ENCODE assay signal across 24 cellular contexts in the genomic region with DNA sequence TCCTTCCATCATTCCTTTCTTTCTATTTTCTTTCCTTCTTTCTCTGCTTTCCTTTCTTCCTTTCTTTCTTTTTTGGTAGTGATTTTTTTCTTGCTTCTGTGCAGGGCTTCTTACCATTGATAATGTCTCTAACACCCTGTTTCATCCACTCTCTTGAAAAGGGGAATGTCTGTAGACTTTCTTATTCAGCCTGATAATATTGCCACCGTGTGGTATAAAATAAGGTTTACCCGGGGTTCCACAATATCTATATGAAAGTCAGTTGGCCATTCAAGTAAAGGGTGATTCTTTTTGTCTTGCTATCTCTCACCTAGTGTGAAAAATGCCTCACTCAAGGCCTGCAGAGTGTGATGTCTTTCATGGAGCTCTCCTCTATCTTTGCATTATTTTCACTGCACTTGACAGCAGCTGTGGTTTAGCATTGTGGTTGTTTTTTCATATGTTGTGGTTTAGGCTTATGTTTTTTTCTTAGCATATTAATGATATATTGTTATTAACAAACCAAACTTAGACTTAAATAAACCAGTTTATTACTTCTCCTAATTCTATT.
DNase-seq lines count a peak whose midpoint lies in the region; ATAC-seq and TF ChIP-seq lines count a peak whose summit lies in the region.
"Had no signal": no experiment of that assay in that cellular context is flagged by ENCODE, and none has a peak within 500 bp of the region (broad histone marks: within the 10 kb centered on the region; RNA-seq: fewer than 3 reads in every experiment).

No MANE protein-coding gene starts in this region.

- H3K9me3 ChIP-seq in SK-N-SH: peaks cover 13% of the 10 kb centered on the region; the same call in 1 of the 2 replicates
- H3K9me3 ChIP-seq: thyroid gland had no signal

- TF ChIP-seq EP300 in SK-N-SH (IDR thresholded peaks at IDR 0.05; ENCODE audit: borderline replicate concordance in 1 of 2, low read depth in 1 of 2, low read length in 1 of 2): no peak

- no peaks in the 10 kb centered on the region for H3K27me3 Mint-ChIP-seq in natural killer cell (ENCODE audit: low read depth in 2 of 2)
- H3K27me3 Mint-ChIP-seq: activated B cell treated with CpG ODN at 0.5 μM for 24 hours; activated CD4-positive, alpha-beta memory T cell treated with anti-CD3 and anti-CD28 coated beads, Interleukin-2, amount 10 ng/mL, durations not matched to agents 7 days and 5 days; activated naive CD8-positive, alpha-beta T cell; stimulated activated naive CD8-positive, alpha-beta T cell treated with anti-CD3 and anti-CD28 coated beads, Interleukin-15, Interleukin-2, amounts not matched to agents 100 ng/mL and 50 ng/mL, for 24 hours had no signal

- H3K4me2 ChIP-seq in SK-N-SH: no peak overlapping the region
- H3K4me2 ChIP-seq: BLaER1 had no signal

- TF ChIP-seq CTCF in SK-N-SH (IDR thresholded peaks at IDR 0.05): 0 out of 2 replicates have a peak, but pooled peaks have one; percentile 7
- TF ChIP-seq CTCF in LNCaP clone FGC (IDR thresholded peaks at IDR 0.05; ENCODE audit: control insufficient read depth, extremely low read depth, insufficient read depth): 0 out of 2 replicates have a peak, but pooled peaks have one; percentile 17
- no peak for TF ChIP-seq CTCF in natural killer cell (IDR thresholded peaks at IDR 0.05)

- no peaks in the 10 kb centered on the region for H3K4me1 ChIP-seq in SK-N-SH (ENCODE audit: control insufficient read depth in 1 of 2, insufficient read depth in 2 of 2, low read depth in 1 of 2, low read length in 1 of 2)
- H3K4me1 ChIP-seq: BLaER1, lower lobe of right lung had no signal

- no peaks in the 10 kb centered on the region for H3K27me3 ChIP-seq in SK-N-SH (ENCODE audit: insufficient read depth)
- H3K27me3 ChIP-seq: BLaER1, cardiac muscle cell, thyroid gland had no signal

- H3K4me1 Mint-ChIP-seq in natural killer cell: peaks cover 5 to 11% of the 10 kb centered on the region in 2 donors
- H3K4me1 Mint-ChIP-seq: activated B cell treated with CpG ODN at 0.5 μM for 24 hours; activated CD4-positive, alpha-beta memory T cell treated with anti-CD3 and anti-CD28 coated beads, Interleukin-2, amount 10 ng/mL, durations not matched to agents 7 days and 5 days had no signal

- H3K27ac ChIP-seq in SK-N-SH (ENCODE audit: low read depth in 2 of 2, low read length in 1 of 2): no peak overlapping the region
- H3K27ac ChIP-seq: BLaER1, cardiac muscle cell, lower lobe of right lung, thyroid gland had no signal

- H3K9me3 Mint-ChIP-seq in natural killer cell: peaks cover 0 to 2% of the 10 kb centered on the region in 2 donors
- H3K9me3 Mint-ChIP-seq: activated CD4-positive, alpha-beta memory T cell treated with anti-CD3 and anti-CD28 coated beads, Interleukin-2, amount 10 ng/mL, durations not matched to agents 7 days and 5 days; stimulated activated naive CD8-positive, alpha-beta T cell treated with anti-CD3 and anti-CD28 coated beads, Interleukin-15, Interleukin-2, amounts not matched to agents 100 ng/mL and 50 ng/mL, for 24 hours had no signal

- H4K20me1 ChIP-seq in SK-N-SH (ENCODE audit: insufficient read depth): no peaks in the 10 kb centered on the region
- H4K20me1 ChIP-seq: BLaER1 had no signal

- in situ Hi-C loops in SK-MEL-5 (cut with HindIII; ENCODE audit: low pct_unique_long_range_greater_than_20kb, low sequenced_read_pairs): no loop called here

- POLR2A ChIA-PET in SK-N-SH (lab: Yijun Ruan, JAX): no interaction called here

- DNase-seq in SK-N-SH (no peak), LNCaP clone FGC (ENCODE audit: low read depth) (no peak), SK-MEL-5 (ENCODE audit: low read depth, low spot score) (peak; percentile 23), natural killer cell (no peak), ureter (ENCODE audit: low spot score) (no peak)
- no peak for DNase-seq in activated CD4-positive, CD25-positive, alpha-beta regulatory T cell treated with anti-CD3 and anti-CD28 coated beads, Interleukin-2, amount 50 U/mL, for 72 hours
- DNase-seq: activated B cell treated with CpG ODN at 0.5 μM for 24 hours; activated CD4-positive, alpha-beta memory T cell treated with anti-CD3 and anti-CD28 coated beads, Interleukin-2, amount 10 ng/mL, durations not matched to agents 7 days and 5 days; aorta; COR-L47; cortex of kidney; glutamatergic neuron; lower lobe of right lung; mucosa of descending colon; NCI-H524 treated with DMSO at 0.1 percent for 48 hours; T-helper 9 cell; thyroid gland had no signal

- no peak for ATAC-seq in SK-N-SH treated with all-trans-retinoic acid at 6 μM for 48 hours
- peak; percentile 77 to 91 (median 77) for ATAC-seq in natural killer cell
- no peak for ATAC-seq in GM21619 (IDR thresholded peaks at IDR 0.05; ENCODE audit: unreplicated experiment)
- ATAC-seq: lower lobe of right lung, mucosa of descending colon, sciatic nerve had no signal

- no peaks in the 10 kb centered on the region for H3K36me3 ChIP-seq in SK-N-SH (replicated peaks in 1 of 2; ENCODE audit: control insufficient read depth in 1 of 2, insufficient read depth in 2 of 2, low read length in 1 of 2)
- H3K36me3 ChIP-seq: BLaER1, cardiac muscle cell, lower lobe of right lung, thyroid gland had no signal

- no peak overlapping the region for H3K9ac ChIP-seq in SK-N-SH
- H3K9ac ChIP-seq: BLaER1 had no signal

- intact Hi-C loops in natural killer cell (cut with micrococcal nuclease): no loop called here

- H3K9me2 ChIP-seq in SK-N-SH: no peaks in the 10 kb centered on the region

- H2AFZ ChIP-seq in SK-N-SH (ENCODE audit: low read depth): no peak overlapping the region

- H3K4me3 Mint-ChIP-seq in natural killer cell: no peak overlapping the region
- H3K4me3 Mint-ChIP-seq: activated B cell treated with CpG ODN at 0.5 μM for 24 hours; activated CD4-positive, alpha-beta memory T cell treated with anti-CD3 and anti-CD28 coated beads, Interleukin-2, amount 10 ng/mL, durations not matched to agents 7 days and 5 days; activated naive CD8-positive, alpha-beta T cell; stimulated activated naive CD8-positive, alpha-beta T cell treated with anti-CD3 and anti-CD28 coated beads, Interleukin-15, Interleukin-2, amounts not matched to agents 100 ng/mL and 50 ng/mL, for 24 hours had no signal

- H3K36me3 Mint-ChIP-seq in natural killer cell: no peaks in the 10 kb centered on the region
- H3K36me3 Mint-ChIP-seq: activated naive CD8-positive, alpha-beta T cell had no signal

- 65% methylated on average over 2 of the region's 2 CpGs for WGBS in SK-N-SH (ENCODE audit: low lambda C conversion rate)

- CTCF ChIA-PET in SK-N-SH (lab: Yijun Ruan, JAX): no interaction called here

- no peaks in the 10 kb centered on the region for H3F3A ChIP-seq in SK-N-SH (replicated peaks; ENCODE audit: insufficient read depth)

- H3K79me2 ChIP-seq in SK-N-SH (ENCODE audit: insufficient read depth): no peaks in the 10 kb centered on the region

- no peak for TF ChIP-seq RAD21 in SK-N-SH (IDR thresholded peaks at IDR 0.05; ENCODE audit: low read length)

- no peak overlapping the region for H3K27ac Mint-ChIP-seq in natural killer cell
- H3K27ac Mint-ChIP-seq: activated B cell treated with CpG ODN at 0.5 μM for 24 hours; activated CD4-positive, alpha-beta memory T cell treated with anti-CD3 and anti-CD28 coated beads, Interleukin-2, amount 10 ng/mL, durations not matched to agents 7 days and 5 days; activated naive CD8-positive, alpha-beta T cell; stimulated activated naive CD8-positive, alpha-beta T cell treated with anti-CD3 and anti-CD28 coated beads, Interleukin-15, Interleukin-2, amounts not matched to agents 100 ng/mL and 50 ng/mL, for 24 hours had no signal

- H3K4me3 ChIP-seq in SK-N-SH (ENCODE audit: low read depth in 2 of 2, low read length in 1 of 2) (no peak overlapping the region), LNCaP clone FGC (ENCODE audit: low read depth, low read length) (no peak overlapping the region)
- H3K4me3 ChIP-seq: BLaER1, cardiac muscle cell, lower lobe of right lung, mucosa of descending colon, thyroid gland had no signal

TF ChIP-seq in SK-N-SH, 30 proteins besides CTCF, POLR2A, EP300 and RAD21 (continues in another document):
- TF ChIP-seq CHD2 (IDR thresholded peaks at IDR 0.05; ENCODE audit: low read length, partially characterized antibody) (no peak), SIN3A (IDR thresholded peaks at IDR 0.05; ENCODE audit: borderline replicate concordance, low read depth, low read length) (no peak), RFX5 (IDR thresholded peaks at IDR 0.05; ENCODE audit: low read length) (no peak)
- TF ChIP-seq, protein P1, sequence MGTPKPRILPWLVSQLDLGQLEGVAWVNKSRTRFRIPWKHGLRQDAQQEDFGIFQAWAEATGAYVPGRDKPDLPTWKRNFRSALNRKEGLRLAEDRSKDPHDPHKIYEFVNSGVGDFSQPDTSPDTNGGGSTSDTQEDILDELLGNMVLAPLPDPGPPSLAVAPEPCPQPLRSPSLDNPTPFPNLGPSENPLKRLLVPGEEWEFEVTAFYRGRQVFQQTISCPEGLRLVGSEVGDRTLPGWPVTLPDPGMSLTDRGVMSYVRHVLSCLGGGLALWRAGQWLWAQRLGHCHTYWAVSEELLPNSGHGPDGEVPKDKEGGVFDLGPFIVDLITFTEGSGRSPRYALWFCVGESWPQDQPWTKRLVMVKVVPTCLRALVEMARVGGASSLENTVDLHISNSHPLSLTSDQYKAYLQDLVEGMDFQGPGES (IDR thresholded peaks at IDR 0.05; ENCODE audit: low read depth, low read length): no peak

TF ChIP-seq in SK-N-SH treated with all-trans-retinoic acid at 6 μM for 48 hours, 23 proteins besides CTCF, POLR2A, EP300 and RAD21 (continues in another document):
- TF ChIP-seq TOX (CRISPR knock-in tag; IDR thresholded peaks at IDR 0.05; ENCODE audit: borderline replicate concordance) (no peak), ARNTL (CRISPR knock-in tag; IDR thresholded peaks at IDR 0.05; ENCODE audit: borderline replicate concordance, low read depth) (no peak)
- TF ChIP-seq, protein P2, sequence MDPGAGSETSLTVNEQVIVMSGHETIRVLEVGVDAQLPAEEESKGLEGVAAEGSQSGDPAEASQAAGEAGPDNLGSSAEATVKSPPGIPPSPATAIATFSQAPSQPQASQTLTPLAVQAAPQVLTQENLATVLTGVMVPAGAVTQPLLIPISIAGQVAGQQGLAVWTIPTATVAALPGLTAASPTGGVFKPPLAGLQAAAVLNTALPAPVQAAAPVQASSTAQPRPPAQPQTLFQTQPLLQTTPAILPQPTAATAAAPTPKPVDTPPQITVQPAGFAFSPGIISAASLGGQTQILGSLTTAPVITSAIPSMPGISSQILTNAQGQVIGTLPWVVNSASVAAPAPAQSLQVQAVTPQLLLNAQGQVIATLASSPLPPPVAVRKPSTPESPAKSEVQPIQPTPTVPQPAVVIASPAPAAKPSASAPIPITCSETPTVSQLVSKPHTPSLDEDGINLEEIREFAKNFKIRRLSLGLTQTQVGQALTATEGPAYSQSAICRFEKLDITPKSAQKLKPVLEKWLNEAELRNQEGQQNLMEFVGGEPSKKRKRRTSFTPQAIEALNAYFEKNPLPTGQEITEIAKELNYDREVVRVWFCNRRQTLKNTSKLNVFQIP (CRISPR knock-in tag; IDR thresholded peaks at IDR 0.05; ENCODE audit: borderline replicate concordance, low read depth): no peak

Comparison
In these comparisons a context has a peak if more than half of its experiments do, and no peak if none do; other contexts are left out.
1. ATAC-seq: peak in natural killer cell (3 of 3); none in SK-N-SH treated with all-trans-retinoic acid at 6 μM for 48 hours (single experiment) and GM21619 (single experiment).